8 cellular contexts compared by ENCODE assay signal in genomic region chr3:114411811-114412803, GRCh38.
A peak's percentile ranks its signal among the peaks of the same experiment; 100 is the strongest.
DNase-seq lines count a peak whose midpoint lies in the region; ATAC-seq and TF ChIP-seq lines count a peak whose summit lies in the region.

No MANE protein-coding gene starts in this region.

- TF ChIP-seq CTCF in RWPE2 (IDR thresholded peaks at IDR 0.05; ENCODE audit: poor library complexity, severe bottlenecking) (no peak), fibroblast of villous mesenchyme (IDR thresholded peaks at IDR 0.05; ENCODE audit: insufficient read depth, low read depth, low read length) (peak; percentile 9)

- H3K36me3 ChIP-seq in RWPE2 (ENCODE audit: low read depth), result no peaks in the 10 kb centered on the region

- H3K9me3 ChIP-seq in RWPE2 (ENCODE audit: severe bottlenecking), result no peaks in the 10 kb centered on the region

- no peaks in the 10 kb centered on the region for H3K4me1 ChIP-seq in RWPE2 (ENCODE audit: insufficient read depth, poor library complexity, severe bottlenecking)

- no peaks in the 10 kb centered on the region for H3K27me3 ChIP-seq in RWPE2 (ENCODE audit: insufficient read depth, poor library complexity, severe bottlenecking)

- DNase-seq in EH (ENCODE audit: low read depth) (peak; percentile 73), RWPE2 (ENCODE audit: low spot score) (no peak), fibroblast of villous mesenchyme (ENCODE audit: low read depth) (peak; percentile 68), NCI-H446 treated with DMSO at 0.1 percent for 48 hours (lab: John Stamatoyannopoulos, UW) (no peak), DMS79 treated with DMSO at 0.1 percent for 48 hours (lab: John Stamatoyannopoulos, UW) (no peak), NOMO-1 treated with dmso at 0.1 percent for 144 hours (lab: John Stamatoyannopoulos, UW; ENCODE audit: unreplicated experiment) (no peak)
- peak; percentile 10 to 14 for DNase-seq in stimulated activated CD8-positive, alpha-beta memory T cell treated with anti-CD3 and anti-CD28 coated beads, Interleukin-15, amount 100 ng/mL, for 48 hours (ENCODE audit: low read depth in 2 of 2)

- H3K27ac ChIP-seq in RWPE2 (ENCODE audit: poor library complexity, severe bottlenecking), result no peak overlapping the region

- ATAC-seq in GM21723 (IDR thresholded peaks at IDR 0.05; ENCODE audit: unreplicated experiment) (peak; percentile 83), RWPE2 (ENCODE audit: low read depth) (peak; percentile 76)

- no peak overlapping the region for H3K4me3 ChIP-seq in RWPE2 (ENCODE audit: severe bottlenecking)
- H3K4me3 ChIP-seq in fibroblast of villous mesenchyme (ENCODE audit: low read depth, low read length), result no peak overlapping the region

Comparison
In these comparisons a context has a peak if more than half of its experiments do, and no peak if none do; other contexts are left out.
1. DNase-seq: peak in EH (single experiment), fibroblast of villous mesenchyme (single experiment) and stimulated activated CD8-positive, alpha-beta memory T cell treated with anti-CD3 and anti-CD28 coated beads, Interleukin-15, amount 100 ng/mL, for 48 hours (2 of 2); none in RWPE2 (single experiment), NCI-H446 treated with DMSO at 0.1 percent for 48 hours (single experiment), DMS79 treated with DMSO at 0.1 percent for 48 hours (single experiment) and NOMO-1 treated with dmso at 0.1 percent for 144 hours (single experiment).